Comparison of ENCODE assay signal across 8 cellular contexts in genomic region chr10:101693701-101694055, GRCh38. TPM values are rescaled to one million over a fixed set of nuclear protein-coding genes. Genes with fewer than 3 reads are reported as not detected.
DNase-seq lines count a peak whose midpoint lies in the region; ATAC-seq and TF ChIP-seq lines count a peak whose summit lies in the region.

No MANE protein-coding gene starts in this region.

- no peak for TF ChIP-seq CTCF in psoas muscle (IDR thresholded peaks at IDR 0.05)

- peak overlapping the region; percentile 90 for H3K27ac ChIP-seq in psoas muscle

- H3K27ac Mint-ChIP-seq in activated CD4-positive, alpha-beta T cell treated with anti-CD3 and anti-CD28 coated beads, Interleukin-2, amount 10 ng/mL, durations not matched to agents 7 days and 5 days, result peak overlapping the region; percentile 99

- ATAC-seq in GM19467 (IDR thresholded peaks at IDR 0.05; ENCODE audit: unreplicated experiment) (peak; percentile 13), psoas muscle (peak in 1 of 4 donors; percentile 35)

- intact Hi-C loops in psoas muscle (cut with DNase I), result no loop called here

- no peaks in the 10 kb centered on the region for H3K36me3 ChIP-seq in psoas muscle (ENCODE audit: insufficient read depth in 1 of 2, low read depth in 1 of 2)

- DNase-seq in Daoy (ENCODE audit: low read depth) (peak; percentile 25), HuH-7 (ENCODE audit: low spot score) (peak; percentile 40), glomerular endothelial cell (ENCODE audit: extremely low read depth, low read depth, low spot score) (peak; percentile 18), psoas muscle (no peak), globus pallidus (ENCODE audit: low spot score) (no peak), NCI-H1694 treated with DMSO at 0.1 percent for 48 hours (lab: John Stamatoyannopoulos, UW) (no peak)
- DNase-seq in activated CD4-positive, alpha-beta T cell treated with anti-CD3 and anti-CD28 coated beads, Interleukin-2, amount 10 ng/mL, durations not matched to agents 7 days and 5 days, result no peak

- 8 to 9% (median 9%) methylated on average over 7 of the region's 7 CpGs for WGBS in psoas muscle, 3 donors

- H3K9me3 Mint-ChIP-seq in activated CD4-positive, alpha-beta T cell treated with anti-CD3 and anti-CD28 coated beads, Interleukin-2, amount 10 ng/mL, durations not matched to agents 7 days and 5 days, result no peaks in the 10 kb centered on the region

- peak overlapping the region; percentile 83 for H3K4me3 ChIP-seq in psoas muscle

- peak overlapping the region; percentile 97 for H3K4me3 Mint-ChIP-seq in activated CD4-positive, alpha-beta T cell treated with anti-CD3 and anti-CD28 coated beads, Interleukin-2, amount 10 ng/mL, durations not matched to agents 7 days and 5 days

- H3K27me3 ChIP-seq in psoas muscle (ENCODE audit: insufficient read depth in 3 of 3, low read length in 2 of 3), result no peaks in the 10 kb centered on the region

- peaks cover 21% of the 10 kb centered on the region for H3K4me1 ChIP-seq in psoas muscle

- H3K4me1 Mint-ChIP-seq in activated CD4-positive, alpha-beta T cell treated with anti-CD3 and anti-CD28 coated beads, Interleukin-2, amount 10 ng/mL, durations not matched to agents 7 days and 5 days, result peaks cover 32% of the 10 kb centered on the region

- POLR2A ChIA-PET in activated CD4-positive, alpha-beta T cell treated with anti-CD3 and anti-CD28 coated beads, Interleukin-2, amount 10 ng/mL, durations not matched to agents 7 days and 5 days (lab: Charles Lee), result interaction anchor here (0.6 kb wide), 1 partner anchor 13 kb away, joined by 5 read pairs; no protein-coding TSS in a partner anchor

- no peaks in the 10 kb centered on the region for H3K9me3 ChIP-seq in psoas muscle

- H3K27me3 Mint-ChIP-seq in activated CD4-positive, alpha-beta T cell treated with anti-CD3 and anti-CD28 coated beads, Interleukin-2, amount 10 ng/mL, durations not matched to agents 7 days and 5 days, result no peaks in the 10 kb centered on the region

- H3K36me3 Mint-ChIP-seq in activated CD4-positive, alpha-beta T cell treated with anti-CD3 and anti-CD28 coated beads, Interleukin-2, amount 10 ng/mL, durations not matched to agents 7 days and 5 days (ENCODE audit: low read depth), result peaks cover 13% of the 10 kb centered on the region

- CTCF ChIA-PET in activated CD4-positive, alpha-beta T cell treated with anti-CD3 and anti-CD28 coated beads, Interleukin-2, amount 10 ng/mL, durations not matched to agents 7 days and 5 days (lab: Charles Lee), result interaction anchor here (1.0 kb wide), 2 partner anchors 11 kb away, joined by 3 to 5 read pairs; no protein-coding TSS in a partner anchor

RNA-seq across cellular contexts. Expression of gene FBXW4, which starts 1.3 kb away (rescaled TPM):
- total RNA-seq in Daoy (2014; rRNA removed; shearing (Covaris generic)), result 6.1 and 6.5 TPM in 2 replicates
- 10 to 100 TPM; 40.7 to 45.4 TPM for total RNA-seq in activated CD4-positive, alpha-beta T cell treated with anti-CD3 and anti-CD28 coated beads, Interleukin-2, amount 10 ng/mL, durations not matched to agents 7 days and 5 days
- 11.5 and 15.3 TPM in 2 replicates for total RNA-seq in glomerular endothelial cell
- 100 to 1,000 TPM in 1 of 4 donors, 10 to 100 TPM in 3; 69.0 to 100 (median 84.7) TPM for total RNA-seq in psoas muscle
- polyA plus RNA-seq in psoas muscle, result 10 to 100 TPM; 15.5 to 48.3 (median 39.3) TPM

Comparison
In these comparisons a context has a peak if more than half of its experiments do, and no peak if none do; other contexts are left out.
1. DNase-seq: peak in Daoy (single experiment), HuH-7 (single experiment) and glomerular endothelial cell (single experiment); none in activated CD4-positive, alpha-beta T cell treated with anti-CD3 and anti-CD28 coated beads, Interleukin-2, amount 10 ng/mL, durations not matched to agents 7 days and 5 days (single experiment), psoas muscle (0 of 2), globus pallidus (single experiment) and NCI-H1694 treated with DMSO at 0.1 percent for 48 hours (single experiment).